ENCODE assay signal across 8 cellular contexts in genomic region chr13:38349386-38350113, GRCh38.
A peak's percentile ranks its signal among the peaks of the same experiment; 100 is the strongest.
DNase-seq lines count a peak whose midpoint lies in the region; ATAC-seq and TF ChIP-seq lines count a peak whose summit lies in the region.

UFM1 (plus strand) TSS chr13:38349851; CDS start chr13:38349920, 69 bp downstream.

- ATAC-seq in GM19035 (IDR thresholded peaks at IDR 0.05; ENCODE audit: unreplicated experiment) (peak; percentile 96), HG03354 (IDR thresholded peaks at IDR 0.05; ENCODE audit: poor library complexity, severe bottlenecking, unreplicated experiment) (peak; percentile 95)
- peak; percentile 88 to 90 for ATAC-seq in activated CD4-positive, CD25-positive, alpha-beta regulatory T cell treated with anti-CD3 and anti-CD28 coated beads, Interleukin-2, amount 50 U/mL, for 24 hours

- peak; percentile 94 for DNase-seq in AG09319 (ENCODE audit: extremely low read depth, low read depth)
- peak; percentile 94 for DNase-seq in NCI-H446 treated with DMSO at 0.1 percent for 48 hours (lab: John Stamatoyannopoulos, UW)
- peak; percentile 94 for DNase-seq in cerebellar cortex (ENCODE audit: low spot score)
- DNase-seq in iris pigment epithelial cell (ENCODE audit: low read depth), result peak; percentile 97
- DNase-seq in stimulated activated CD4-positive, alpha-beta T cell treated with anti-CD3 and anti-CD28 coated beads, Interleukin-12 subunit alpha, Interleukin-12 subunit beta, amount 100 ng/mL, for 24 hours (ENCODE audit: low read depth in 2 of 2), result peak; percentile 66 to 81

- TF ChIP-seq CTCF in AG09319 (IDR thresholded peaks at IDR 0.05; ENCODE audit: low read depth, low read length), result no peak

Comparison
In these comparisons a context has a peak if more than half of its experiments do, and no peak if none do; other contexts are left out.
1. Peak in every context shown above with its lines: DNase-seq and ATAC-seq.